Comparison of ENCODE assay signal across 10 cellular contexts in genomic region chr13:67147257-67148218, GRCh38.
A peak's percentile ranks its signal among the peaks of the same experiment; 100 is the strongest.
DNase-seq lines count a peak whose midpoint lies in the region; FAIRE-seq and TF ChIP-seq lines count a peak whose summit lies in the region.
"Had no signal": no experiment of that assay in that cellular context is flagged by ENCODE, and none has a peak within 500 bp of the region (broad histone marks: within the 10 kb centered on the region; RNA-seq: fewer than 3 reads in every experiment).

No MANE protein-coding gene starts in this region.

- H3K27ac ChIP-seq in layer of hippocampus (ENCODE audit: low read depth, low read length) (peak overlapping the region; percentile 59), temporal lobe (ENCODE audit: low read depth, low read length) (peak overlapping the region; percentile 40)
- H3K27ac ChIP-seq: HL-60 had no signal

- no peak for TF ChIP-seq POLR2A in erythroblast (IDR thresholded peaks at IDR 0.05; ENCODE audit: low read length)

- no peaks in the 10 kb centered on the region for H3K27me3 ChIP-seq in layer of hippocampus (ENCODE audit: control insufficient read depth, insufficient read depth, low read length)

- no peak for FAIRE-seq in RCC 7860 (lab: Jason Lieb, UNC)

- peak; percentile 6 to 11 for DNase-seq in SHP77 (lab: John Stamatoyannopoulos, UW)
- DNase-seq in SHP77 treated with DMSO at 0.1 percent for 48 hours (lab: John Stamatoyannopoulos, UW): no peak
- peak; percentile 34 for DNase-seq in cerebellar cortex (ENCODE audit: low spot score)
- DNase-seq in erythroblast (lab: John Stamatoyannopoulos, UW): no peak
- DNase-seq in DMS53 treated with DMSO at 0.1 percent for 48 hours (lab: John Stamatoyannopoulos, UW; ENCODE audit: unreplicated experiment): no peak
- DNase-seq in RCC 7860 (ENCODE audit: low spot score): no peak
- DNase-seq: activated effector memory CD4-positive, alpha-beta T cell treated with anti-CD3 and anti-CD28 coated beads, Interleukin-2, amount 50 U/mL, for 16 hours had no signal

Comparison
In these comparisons a context has a peak if more than half of its experiments do, and no peak if none do; other contexts are left out.
1. DNase-seq: peak in SHP77 (2 of 2) and cerebellar cortex (single experiment); none in SHP77 treated with DMSO at 0.1 percent for 48 hours (single experiment), erythroblast (0 of 2), DMS53 treated with DMSO at 0.1 percent for 48 hours (single experiment) and RCC 7860 (single experiment).